ENCODE assay signal across 19 cellular contexts in genomic region chr7:43808410-43808809, GRCh38. TPM values are rescaled to one million over a fixed set of nuclear protein-coding genes. Genes with fewer than 3 reads are reported as not detected.
DNase-seq lines count a peak whose midpoint lies in the region; ATAC-seq and TF ChIP-seq lines count a peak whose summit lies in the region.
"Had no signal": no experiment of that assay in that cellular context is flagged by ENCODE, and none has a peak within 500 bp of the region (broad histone marks: within the 10 kb centered on the region; RNA-seq: fewer than 3 reads in every experiment).

No MANE protein-coding gene starts in this region.

- peak overlapping the region in 3 of 7 donors; percentile 25 to 46 (median 33) for H3K4me3 Mint-ChIP-seq in CD8-positive, alpha-beta memory T cell
- H3K4me3 Mint-ChIP-seq in endothelial cell (ENCODE audit: unreplicated experiment): peak overlapping the region; percentile 76
- H3K4me3 Mint-ChIP-seq: HFFc6 had no signal

- H3K4me3 ChIP-seq in CD8-positive, alpha-beta memory T cell (ENCODE audit: low read length): no peak overlapping the region
- H3K4me3 ChIP-seq in vagina: no peak overlapping the region
- H3K4me3 ChIP-seq: BLaER1 treated with 17β-estradiol and CSF1 and Interleukin-3, amounts not matched to agents 10 nM and 100 nM; SK-N-MC had no signal

- POLR2A ChIA-PET in CD8-positive, alpha-beta memory T cell (lab: Charles Lee): no interaction called here

- peaks cover 0 to 18% of the 10 kb centered on the region in 2 donors for H3K27me3 Mint-ChIP-seq in CD8-positive, alpha-beta memory T cell
- peaks cover 4% of the 10 kb centered on the region for H3K27me3 Mint-ChIP-seq in endothelial cell (ENCODE audit: unreplicated experiment)

- TF ChIP-seq CTCF in endothelial cell (IDR thresholded peaks at IDR 0.05; ENCODE audit: unreplicated experiment) (no peak), vagina (IDR thresholded peaks at IDR 0.05) (no peak)

- intact Hi-C loops in vagina (cut with DNase I): no loop called here

- no peaks in the 10 kb centered on the region for H3K27me3 ChIP-seq in CD8-positive, alpha-beta memory T cell (ENCODE audit: insufficient read depth, low read length, poor library complexity, severe bottlenecking)
- H3K27me3 ChIP-seq in vagina: no peaks in the 10 kb centered on the region
- H3K27me3 ChIP-seq: BLaER1 treated with 17β-estradiol and CSF1 and Interleukin-3, amounts not matched to agents 10 nM and 100 nM had no signal

- TF ChIP-seq POLR2A in vagina (IDR thresholded peaks at IDR 0.05): no peak

- no peaks in the 10 kb centered on the region for H3K9me3 ChIP-seq in CD8-positive, alpha-beta memory T cell (ENCODE audit: low read length)
- no peaks in the 10 kb centered on the region for H3K9me3 ChIP-seq in vagina

- no peaks in the 10 kb centered on the region for H3K36me3 ChIP-seq in CD8-positive, alpha-beta memory T cell (ENCODE audit: insufficient read depth, low read length)
- H3K36me3 ChIP-seq in vagina: peaks cover 0 to 23% of the 10 kb centered on the region in 2 donors

- peaks cover 0 to 3% (median 0%) of the 10 kb centered on the region in 5 donors for H3K9me3 Mint-ChIP-seq in CD8-positive, alpha-beta memory T cell
- peaks cover 4% of the 10 kb centered on the region for H3K9me3 Mint-ChIP-seq in endothelial cell (ENCODE audit: unreplicated experiment)

- ATAC-seq in HG03439 (IDR thresholded peaks at IDR 0.05; ENCODE audit: unreplicated experiment): no peak

- peaks cover 8 to 37% (median 21%) of the 10 kb centered on the region in 3 donors for H3K36me3 Mint-ChIP-seq in CD8-positive, alpha-beta memory T cell
- peaks cover 29% of the 10 kb centered on the region for H3K36me3 Mint-ChIP-seq in endothelial cell (ENCODE audit: low read depth, unreplicated experiment)

- H3K27ac ChIP-seq in CD8-positive, alpha-beta memory T cell (ENCODE audit: low read depth, low read length): no peak overlapping the region
- H3K27ac ChIP-seq in vagina: no peak overlapping the region
- H3K27ac ChIP-seq: BLaER1 treated with 17β-estradiol and CSF1 and Interleukin-3, amounts not matched to agents 10 nM and 100 nM; HL-60; SK-N-MC had no signal

- H3K4me1 ChIP-seq in CD8-positive, alpha-beta memory T cell (ENCODE audit: insufficient read depth, low read length): no peaks in the 10 kb centered on the region
- H3K4me1 ChIP-seq in vagina: no peaks in the 10 kb centered on the region
- H3K4me1 ChIP-seq: BLaER1 treated with 17β-estradiol and CSF1 and Interleukin-3, amounts not matched to agents 10 nM and 100 nM had no signal

- peaks cover 13 to 30% (median 24%) of the 10 kb centered on the region in 3 donors for H3K4me1 Mint-ChIP-seq in CD8-positive, alpha-beta memory T cell
- H3K4me1 Mint-ChIP-seq in endothelial cell (ENCODE audit: unreplicated experiment): peaks cover 2% of the 10 kb centered on the region

- peak in 3 of 5 donors; percentile 32 to 56 (median 37) for DNase-seq in CD8-positive, alpha-beta memory T cell
- DNase-seq in MV-4-11 (lab: John Stamatoyannopoulos, UW) (peak; percentile 12), endothelial cell (ENCODE audit: low spot score) (no peak), medulla oblongata (ENCODE audit: extremely low spot score) (no peak), vagina (ENCODE audit: extremely low spot score in 2 of 2) (no peak)
- peak; percentile 1 to 8 for DNase-seq in stimulated activated CD8-positive, alpha-beta memory T cell treated with anti-CD3 and anti-CD28 coated beads, Interleukin-7, amount 100 ng/mL, for 4 hours (ENCODE audit: low read depth in 2 of 2)
- DNase-seq: H7, HFFc6, Karpas-422, NCI-H1092, NCI-H1436 treated with DMSO at 0.1 percent for 48 hours, NCI-H2029, NCI-H2171, NCI-H526 treated with DMSO at 0.1 percent for 48 hours, Right ventricle myocardium superior had no signal

- H3K27ac Mint-ChIP-seq in CD8-positive, alpha-beta memory T cell: peak overlapping the region; percentile 1 to 85 (median 67)
- H3K27ac Mint-ChIP-seq in endothelial cell (ENCODE audit: unreplicated experiment): no peak overlapping the region
- H3K27ac Mint-ChIP-seq: HFFc6 had no signal

- CTCF ChIA-PET in CD8-positive, alpha-beta memory T cell (lab: Charles Lee): interaction anchor here (1.2 kb wide), 1 partner anchor 226 kb away, joined by 4 read pairs; no protein-coding TSS in a partner anchor

RNA-seq across cellular contexts. Expression of gene BLVRA, which starts 49.9 kb away (rescaled TPM):
- total RNA-seq in CD8-positive, alpha-beta memory T cell: 10 to 100 TPM; 26.8 to 30.1 TPM
- 52.6 TPM for polyA plus RNA-seq in CD8-positive, alpha-beta memory T cell
- total RNA-seq in endothelial cell (ENCODE audit: unreplicated experiment) (18.2 TPM), vagina (65.6 TPM)

Comparison
In these comparisons a context has a peak if more than half of its experiments do, and no peak if none do; other contexts are left out.
1. DNase-seq: peak in CD8-positive, alpha-beta memory T cell (3 of 5), MV-4-11 (single experiment) and stimulated activated CD8-positive, alpha-beta memory T cell treated with anti-CD3 and anti-CD28 coated beads, Interleukin-7, amount 100 ng/mL, for 4 hours (2 of 2); none in endothelial cell (single experiment), medulla oblongata (single experiment) and vagina (0 of 2).